11 cellular contexts compared by ENCODE assay signal in the genomic region with DNA sequence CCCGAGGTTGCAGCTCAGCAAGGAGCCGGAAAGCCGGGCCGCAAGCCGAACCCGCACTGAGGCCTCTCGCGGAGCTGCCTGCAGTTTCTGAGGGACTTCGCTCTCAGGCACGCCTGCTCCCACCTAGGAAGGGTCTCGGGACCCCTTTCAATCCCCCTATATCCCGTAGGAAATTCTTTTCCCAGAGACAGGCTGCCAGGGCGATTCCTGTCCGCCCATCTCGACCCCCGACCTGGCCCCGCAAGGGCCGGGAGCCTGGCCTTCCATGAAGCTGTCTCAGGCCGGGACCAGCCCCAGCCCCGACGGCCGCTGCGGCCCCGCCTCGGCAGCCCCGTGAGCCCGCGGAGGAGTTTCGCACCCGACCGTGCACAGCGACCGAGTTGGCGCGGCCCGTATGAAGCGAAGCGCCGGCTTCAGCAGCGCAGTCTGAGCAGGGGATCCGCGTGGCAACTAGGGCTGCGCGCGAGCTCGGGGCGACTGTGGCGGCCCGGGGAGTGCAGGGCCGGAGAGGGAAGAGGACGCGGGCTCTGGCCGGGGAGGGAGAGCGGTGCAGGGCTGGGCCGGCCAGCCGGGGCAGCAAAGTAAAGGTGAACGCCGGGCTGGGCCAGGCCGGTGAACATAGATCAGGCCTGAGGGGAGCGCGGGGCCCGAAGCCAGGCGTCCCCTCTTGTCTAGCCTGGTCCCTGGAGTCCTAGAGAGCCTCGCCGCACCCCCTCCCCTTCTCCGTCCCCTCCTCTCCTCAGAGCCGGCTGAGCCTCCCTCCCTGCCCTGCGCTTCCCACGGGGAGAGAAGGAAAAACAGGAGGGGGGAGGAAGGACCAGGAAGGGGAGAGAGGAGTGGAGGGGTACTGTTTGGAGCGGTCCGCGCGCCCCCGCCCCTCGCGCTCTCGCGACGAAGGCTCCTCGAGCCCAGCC. TPM values are rescaled to one million over a fixed set of nuclear protein-coding genes. Genes with fewer than 3 reads are reported as not detected.
DNase-seq lines count a peak whose midpoint lies in the region; ATAC-seq, FAIRE-seq and TF ChIP-seq lines count a peak whose summit lies in the region.
"Had no signal": no experiment of that assay in that cellular context is flagged by ENCODE, and none has a peak within 500 bp of the region (broad histone marks: within the 10 kb centered on the region; RNA-seq: fewer than 3 reads in every experiment).

No MANE protein-coding gene starts in this region.

- POLR2A ChIA-PET in activated naive CD8-positive, alpha-beta T cell treated with anti-CD3 and anti-CD28 coated beads, Interleukin-2, amount 10 ng/mL, durations not matched to agents 7 days and 5 days (lab: Charles Lee), result interaction anchor here (0.5 kb wide), 1 partner anchor 77 kb away, joined by 3 read pairs; no protein-coding TSS in a partner anchor
- POLR2A ChIA-PET in activated CD8-positive, alpha-beta T cell treated with anti-CD3 and anti-CD28 coated beads, Interleukin-2, amount 10 ng/mL, durations not matched to agents 7 days and 5 days (lab: Charles Lee), result no interaction called here

- H3K9me3 ChIP-seq in keratinocyte (ENCODE audit: control insufficient read depth, low read depth, low read length) (no peaks in the 10 kb centered on the region), thoracic aorta (no peaks in the 10 kb centered on the region)

- no peak overlapping the region for H2AFZ ChIP-seq in keratinocyte (ENCODE audit: control insufficient read depth, low read length)

- peaks cover 8% of the 10 kb centered on the region for H3K4me1 Mint-ChIP-seq in activated naive CD8-positive, alpha-beta T cell treated with anti-CD3 and anti-CD28 coated beads, Interleukin-2, amount 10 ng/mL, durations not matched to agents 7 days and 5 days
- peaks cover 17% of the 10 kb centered on the region for H3K4me1 Mint-ChIP-seq in activated naive CD8-positive, alpha-beta T cell treated with anti-CD3 and anti-CD28 coated beads, Interleukin-2, amount 50 U/mL, for 24 hours
- peaks cover 14% of the 10 kb centered on the region for H3K4me1 Mint-ChIP-seq in activated CD8-positive, alpha-beta T cell treated with anti-CD3 and anti-CD28 coated beads, Interleukin-2, amount 10 ng/mL, durations not matched to agents 7 days and 5 days (ENCODE audit: low read depth)

- ATAC-seq in activated naive CD8-positive, alpha-beta T cell treated with anti-CD3 and anti-CD28 coated beads, Interleukin-2, amount 10 ng/mL, durations not matched to agents 7 days and 5 days (ENCODE audit: low read depth), result peak; percentile 28
- ATAC-seq in activated naive CD8-positive, alpha-beta T cell treated with anti-CD3 and anti-CD28 coated beads, Interleukin-2, amount 50 U/mL, for 24 hours, result no peak
- peak; percentile 31 for ATAC-seq in activated CD8-positive, alpha-beta T cell treated with anti-CD3 and anti-CD28 coated beads, Interleukin-2, amount 10 ng/mL, durations not matched to agents 7 days and 5 days
- ATAC-seq in thoracic aorta (ENCODE audit: insufficient number of reproducible peaks, low FRiP score, low read depth), result no peak
- no peak for ATAC-seq in GM18858 (IDR thresholded peaks at IDR 0.05; ENCODE audit: unreplicated experiment)
- ATAC-seq in GM18502 (IDR thresholded peaks at IDR 0.05; ENCODE audit: poor library complexity, unreplicated experiment), result no peak

- H3K9me1 ChIP-seq in keratinocyte (ENCODE audit: control insufficient read depth, extremely low read depth, insufficient read depth, low read length), result no peaks in the 10 kb centered on the region

- H3K4me1 ChIP-seq in keratinocyte (ENCODE audit: control insufficient read depth, extremely low read depth, insufficient read depth, low read length), result no peaks in the 10 kb centered on the region
- peaks cover 42 to 73% of the 10 kb centered on the region in 2 donors for H3K4me1 ChIP-seq in thoracic aorta (ENCODE audit: control insufficient read depth in 1 of 2, low read depth in 2 of 2)

- peak; percentile 44 for DNase-seq in activated naive CD8-positive, alpha-beta T cell treated with anti-CD3 and anti-CD28 coated beads, Interleukin-2, amount 10 ng/mL, durations not matched to agents 7 days and 5 days
- DNase-seq in activated naive CD8-positive, alpha-beta T cell treated with anti-CD3 and anti-CD28 coated beads, Interleukin-2, amount 50 U/mL, for 24 hours, result no peak
- no peak for DNase-seq in activated CD8-positive, alpha-beta T cell treated with anti-CD3 and anti-CD28 coated beads, Interleukin-2, amount 10 ng/mL, durations not matched to agents 7 days and 5 days
- DNase-seq in keratinocyte (ENCODE audit: low read depth, low spot score), result no peak
- DNase-seq in thoracic aorta (ENCODE audit: low spot score), result no peak
- DNase-seq in NCI-H2196 treated with DMSO at 0.1 percent for 48 hours (lab: John Stamatoyannopoulos, UW; ENCODE audit: unreplicated experiment), result no peak
- DNase-seq: DND-41, T-helper 1 cell had no signal

- no peak overlapping the region for H3K9ac ChIP-seq in keratinocyte (ENCODE audit: control insufficient read depth, extremely low read depth, insufficient read depth, low read length)

- H3K4me3 ChIP-seq in keratinocyte (ENCODE audit: control insufficient read depth in 2 of 3, extremely low read depth in 1 of 3, insufficient read depth in 2 of 3, low read depth in 1 of 3, low read length in 3 of 3) (no peak overlapping the region), thoracic aorta (peak overlapping the region; percentile 43)

- H3K36me3 ChIP-seq in keratinocyte (ENCODE audit: control insufficient read depth in 2 of 2, extremely low read depth in 1 of 2, insufficient read depth in 2 of 2, low read length in 2 of 2) (no peaks in the 10 kb centered on the region), thoracic aorta (no peaks in the 10 kb centered on the region)

- peak overlapping the region; percentile 66 for H3K4me3 Mint-ChIP-seq in activated naive CD8-positive, alpha-beta T cell treated with anti-CD3 and anti-CD28 coated beads, Interleukin-2, amount 10 ng/mL, durations not matched to agents 7 days and 5 days
- no peak overlapping the region for H3K4me3 Mint-ChIP-seq in activated naive CD8-positive, alpha-beta T cell treated with anti-CD3 and anti-CD28 coated beads, Interleukin-2, amount 50 U/mL, for 24 hours
- no peak overlapping the region for H3K4me3 Mint-ChIP-seq in activated CD8-positive, alpha-beta T cell treated with anti-CD3 and anti-CD28 coated beads, Interleukin-2, amount 10 ng/mL, durations not matched to agents 7 days and 5 days

- TF ChIP-seq CTCF in keratinocyte (optimal IDR thresholded peaks at IDR 0.05 in 1 of 3, IDR thresholded peaks at IDR 0.05 in 1 of 3, conservative IDR thresholded peaks at IDR 0.05 in 1 of 3; ENCODE audit: extremely low read depth in 1 of 3, insufficient read depth in 2 of 3, low read length in 3 of 3), result no peak
- no peak for TF ChIP-seq CTCF in thoracic aorta (IDR thresholded peaks at IDR 0.05)

- CTCF ChIA-PET in activated CD8-positive, alpha-beta T cell treated with anti-CD3 and anti-CD28 coated beads, Interleukin-2, amount 10 ng/mL, durations not matched to agents 7 days and 5 days (lab: Charles Lee), result interaction anchor here (1.2 to 1.6 kb wide), 2 partner anchors 16 to 21 kb away, joined by 3 to 5 read pairs; no protein-coding TSS in a partner anchor

- dilution Hi-C loops in keratinocyte (cut with MboI; ENCODE audit: extremely low pct_ligation_motif_present, low sequenced_read_pairs), result no loop called here

- peaks cover 74% of the 10 kb centered on the region for H3K27me3 Mint-ChIP-seq in activated naive CD8-positive, alpha-beta T cell treated with anti-CD3 and anti-CD28 coated beads, Interleukin-2, amount 10 ng/mL, durations not matched to agents 7 days and 5 days
- peaks cover 72% of the 10 kb centered on the region for H3K27me3 Mint-ChIP-seq in activated naive CD8-positive, alpha-beta T cell treated with anti-CD3 and anti-CD28 coated beads, Interleukin-2, amount 50 U/mL, for 24 hours
- peaks cover 73% of the 10 kb centered on the region for H3K27me3 Mint-ChIP-seq in activated CD8-positive, alpha-beta T cell treated with anti-CD3 and anti-CD28 coated beads, Interleukin-2, amount 10 ng/mL, durations not matched to agents 7 days and 5 days (ENCODE audit: low read depth)

- H3K4me2 ChIP-seq in keratinocyte (ENCODE audit: control insufficient read depth, extremely low read depth, insufficient read depth, low read depth, low read length), result peak overlapping the region; percentile 37

- no peak overlapping the region for H3K27ac Mint-ChIP-seq in activated naive CD8-positive, alpha-beta T cell treated with anti-CD3 and anti-CD28 coated beads, Interleukin-2, amount 10 ng/mL, durations not matched to agents 7 days and 5 days
- no peak overlapping the region for H3K27ac Mint-ChIP-seq in activated naive CD8-positive, alpha-beta T cell treated with anti-CD3 and anti-CD28 coated beads, Interleukin-2, amount 50 U/mL, for 24 hours
- H3K27ac Mint-ChIP-seq in activated CD8-positive, alpha-beta T cell treated with anti-CD3 and anti-CD28 coated beads, Interleukin-2, amount 10 ng/mL, durations not matched to agents 7 days and 5 days, result no peak overlapping the region

- no peaks in the 10 kb centered on the region for H3K36me3 Mint-ChIP-seq in activated naive CD8-positive, alpha-beta T cell treated with anti-CD3 and anti-CD28 coated beads, Interleukin-2, amount 10 ng/mL, durations not matched to agents 7 days and 5 days
- H3K36me3 Mint-ChIP-seq in activated naive CD8-positive, alpha-beta T cell treated with anti-CD3 and anti-CD28 coated beads, Interleukin-2, amount 50 U/mL, for 24 hours (ENCODE audit: low read depth), result peaks cover 2% of the 10 kb centered on the region
- peaks cover 2% of the 10 kb centered on the region for H3K36me3 Mint-ChIP-seq in activated CD8-positive, alpha-beta T cell treated with anti-CD3 and anti-CD28 coated beads, Interleukin-2, amount 10 ng/mL, durations not matched to agents 7 days and 5 days (ENCODE audit: low read depth)

- no peaks in the 10 kb centered on the region for H3K79me2 ChIP-seq in keratinocyte (ENCODE audit: control insufficient read depth, insufficient read depth, low read length)

- H3K27me3 ChIP-seq in keratinocyte (ENCODE audit: control insufficient read depth, extremely low read depth, insufficient read depth, low read length) (peaks cover 99% of the 10 kb centered on the region), thoracic aorta (replicated peaks; ENCODE audit: insufficient read depth) (peaks cover 20% of the 10 kb centered on the region)

- no peaks in the 10 kb centered on the region for H3K9me3 Mint-ChIP-seq in activated naive CD8-positive, alpha-beta T cell treated with anti-CD3 and anti-CD28 coated beads, Interleukin-2, amount 10 ng/mL, durations not matched to agents 7 days and 5 days
- H3K9me3 Mint-ChIP-seq in activated naive CD8-positive, alpha-beta T cell treated with anti-CD3 and anti-CD28 coated beads, Interleukin-2, amount 50 U/mL, for 24 hours, result no peaks in the 10 kb centered on the region
- H3K9me3 Mint-ChIP-seq in activated CD8-positive, alpha-beta T cell treated with anti-CD3 and anti-CD28 coated beads, Interleukin-2, amount 10 ng/mL, durations not matched to agents 7 days and 5 days (ENCODE audit: insufficient read depth), result no peaks in the 10 kb centered on the region

- no peak overlapping the region for H3K27ac ChIP-seq in keratinocyte (ENCODE audit: control insufficient read depth, insufficient read depth, low read length)
- H3K27ac ChIP-seq in thoracic aorta, result no peak overlapping the region

- FAIRE-seq in keratinocyte (lab: Jason Lieb, UNC), result no peak

- peaks cover 5% of the 10 kb centered on the region for H4K20me1 ChIP-seq in keratinocyte (ENCODE audit: control insufficient read depth, extremely low read depth, insufficient read depth, low read length)

RNA-seq across cellular contexts. Expression of gene PRDM12, which starts 0.9 kb away (rescaled TPM):
- total RNA-seq in activated naive CD8-positive, alpha-beta T cell treated with anti-CD3 and anti-CD28 coated beads, Interleukin-2, amount 10 ng/mL, durations not matched to agents 7 days and 5 days, result under 1 TPM in 1 of 2 experiments, not detected in 1; 0.17 TPM
- not detected for total RNA-seq in activated CD8-positive, alpha-beta T cell treated with anti-CD3 and anti-CD28 coated beads, Interleukin-2, amount 10 ng/mL, durations not matched to agents 7 days and 5 days
- polyA plus RNA-seq in keratinocyte, result not detected in 3 replicates
- polyA plus RNA-seq in keratinocyte (2011; ENCODE audit: low read depth), result not detected
- 0.04 TPM in 2 replicates for polyA plus RNA-seq in keratinocyte (2011; cell fraction: cytosol; rRNA removed)
- polyA plus RNA-seq in keratinocyte (2011; cell fraction: nucleus; rRNA removed), result not detected in 2 replicates
- 0.11 TPM in 1 of 2 replicates, not detected in the other for polyA plus RNA-seq in keratinocyte (2012; ENCODE audit: low replicate concordance)
- polyA minus RNA-seq in keratinocyte, result not detected in 3 replicates
- not detected for polyA minus RNA-seq in keratinocyte (2011; cell fraction: cytosol; rRNA and poly(A)+ RNA removed)
- not detected in 2 replicates for polyA minus RNA-seq in keratinocyte (2011; cell fraction: nucleus; rRNA and poly(A)+ RNA removed)
- total RNA-seq in thoracic aorta, result not detected
- total RNA-seq: LHCN-M2 had no signal

RNA-seq across cellular contexts. Expression of gene EXOSC2, which starts 30.1 kb away (rescaled TPM):
- total RNA-seq in activated naive CD8-positive, alpha-beta T cell treated with anti-CD3 and anti-CD28 coated beads, Interleukin-2, amount 10 ng/mL, durations not matched to agents 7 days and 5 days, result 10 to 100 TPM; 57.2 to 58.8 TPM
- 10 to 100 TPM; 59.6 to 61.6 TPM for total RNA-seq in activated CD8-positive, alpha-beta T cell treated with anti-CD3 and anti-CD28 coated beads, Interleukin-2, amount 10 ng/mL, durations not matched to agents 7 days and 5 days
- 22.1 to 37.5 TPM (median 35.9 TPM) in 3 replicates for polyA plus RNA-seq in keratinocyte
- polyA plus RNA-seq in keratinocyte (2011; ENCODE audit: low read depth), result 13.0 TPM
- 17.8 and 19.9 TPM in 2 replicates for polyA plus RNA-seq in keratinocyte (2011; cell fraction: cytosol; rRNA removed)
- polyA plus RNA-seq in keratinocyte (2011; cell fraction: nucleus; rRNA removed), result 30.3 and 40.1 TPM in 2 replicates
- polyA plus RNA-seq in keratinocyte (2012; ENCODE audit: low replicate concordance), result 12.1 and 26.2 TPM in 2 replicates
- 12.2 to 47.6 TPM (median 19.7 TPM) in 3 replicates for polyA minus RNA-seq in keratinocyte
- 48.7 TPM for polyA minus RNA-seq in keratinocyte (2011; cell fraction: cytosol; rRNA and poly(A)+ RNA removed)
- polyA minus RNA-seq in keratinocyte (2011; cell fraction: nucleus; rRNA and poly(A)+ RNA removed), result 8.0 and 18.8 TPM in 2 replicates
- total RNA-seq in thoracic aorta, result 10 to 100 TPM; 12.3 to 33.3 TPM

Comparison
In these comparisons a context has a peak if more than half of its experiments do, and no peak if none do; other contexts are left out.
1. ATAC-seq: peak in activated naive CD8-positive, alpha-beta T cell treated with anti-CD3 and anti-CD28 coated beads, Interleukin-2, amount 10 ng/mL, durations not matched to agents 7 days and 5 days (single experiment) and activated CD8-positive, alpha-beta T cell treated with anti-CD3 and anti-CD28 coated beads, Interleukin-2, amount 10 ng/mL, durations not matched to agents 7 days and 5 days (single experiment); none in activated naive CD8-positive, alpha-beta T cell treated with anti-CD3 and anti-CD28 coated beads, Interleukin-2, amount 50 U/mL, for 24 hours (single experiment), thoracic aorta (single experiment), GM18858 (single experiment) and GM18502 (single experiment).